Comparison of ENCODE assay signal across 8 cellular contexts in the genomic region with DNA sequence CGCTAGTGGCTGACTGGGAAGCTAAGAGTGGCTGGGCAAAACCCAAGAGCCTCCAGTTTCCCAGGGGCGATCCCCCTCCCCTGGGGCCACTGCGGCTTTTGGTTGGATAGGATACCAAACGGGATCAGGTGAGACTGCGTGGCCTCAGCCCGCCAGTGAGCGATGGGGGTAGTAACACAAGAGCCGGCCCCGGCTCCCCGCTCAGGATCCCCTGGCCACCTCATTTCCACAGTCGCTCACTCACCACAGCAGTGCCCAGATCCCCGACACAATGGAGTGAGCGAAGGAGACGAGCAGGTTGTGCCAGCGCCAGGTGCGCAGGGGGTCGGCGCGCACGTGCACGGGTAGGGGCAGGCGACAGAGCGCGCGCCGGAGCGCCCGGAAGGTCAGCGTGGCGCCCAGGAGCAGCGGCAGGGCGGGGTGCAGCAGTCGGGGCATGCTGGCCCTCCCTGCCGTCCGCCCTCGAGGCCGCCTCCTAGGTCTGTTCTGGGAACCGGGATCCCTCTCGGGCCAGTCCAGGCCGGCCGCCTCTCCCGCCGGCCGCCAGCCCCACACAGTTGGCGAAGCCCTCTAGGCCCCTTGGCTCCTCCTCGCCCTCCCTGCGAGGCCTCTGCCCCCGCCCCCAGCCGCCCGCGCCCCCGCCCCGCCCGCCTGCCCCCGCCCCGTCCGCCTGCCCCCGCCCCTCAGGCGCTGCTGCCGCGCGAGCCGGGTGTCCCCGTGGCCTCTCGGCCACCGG. TPM values are rescaled to one million over a fixed set of nuclear protein-coding genes. Genes with fewer than 3 reads are reported as not detected.
DNase-seq lines count a peak whose midpoint lies in the region; ATAC-seq and TF ChIP-seq lines count a peak whose summit lies in the region.

A gene with protein sequence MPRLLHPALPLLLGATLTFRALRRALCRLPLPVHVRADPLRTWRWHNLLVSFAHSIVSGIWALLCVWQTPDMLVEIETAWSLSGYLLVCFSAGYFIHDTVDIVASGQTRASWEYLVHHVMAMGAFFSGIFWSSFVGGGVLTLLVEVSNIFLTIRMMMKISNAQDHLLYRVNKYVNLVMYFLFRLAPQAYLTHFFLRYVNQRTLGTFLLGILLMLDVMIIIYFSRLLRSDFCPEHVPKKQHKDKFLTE (minus strand): TSS at position 574 of the 736 bp plus-strand sequence. CDS start 136 bp downstream, at position 438.

- no peaks in the 10 kb centered on the region for H3K9me2 ChIP-seq in DOHH2 (replicated peaks; ENCODE audit: control insufficient read depth, low read length)

- H3K79me2 ChIP-seq in DOHH2 (ENCODE audit: control insufficient read depth, low read length): peaks cover 42% of the 10 kb centered on the region

- peak within 1 kb of the TSS; percentile 98 to 99 for H3K27ac Mint-ChIP-seq in effector memory CD8-positive, alpha-beta T cell

- H3F3A ChIP-seq in DOHH2 (ENCODE audit: control insufficient read depth, insufficient read depth): peaks cover 62% of the 10 kb centered on the region

- peak; percentile 91 to 92 for DNase-seq in NCI-H524 (lab: John Stamatoyannopoulos, UW)
- peak; percentile 74 to 77 for DNase-seq in activated CD4-positive, alpha-beta T cell treated with anti-CD3 and anti-CD28 coated beads, Interleukin-2, amount 50 U/mL, for 48 hours
- DNase-seq in effector memory CD8-positive, alpha-beta T cell: peak in 1 of 3 experiments; percentile 21

- H3K27ac ChIP-seq in DOHH2 (ENCODE audit: low read depth, low read length) (peak within 1 kb of the TSS; percentile 95), subcutaneous abdominal adipose tissue (ENCODE audit: low read depth, low read length) (peak within 1 kb of the TSS; percentile 65)

- peaks cover 75% of the 10 kb centered on the region for H3K36me3 Mint-ChIP-seq in effector memory CD8-positive, alpha-beta T cell (ENCODE audit: insufficient read depth)

- peaks cover 69% of the 10 kb centered on the region for H3K4me1 ChIP-seq in DOHH2 (ENCODE audit: control insufficient read depth, low read length)
- H3K4me1 ChIP-seq in mononuclear cell (ENCODE audit: insufficient read depth, low read length): peaks cover 76% of the 10 kb centered on the region
- peaks cover 9 to 54% (median 51%) of the 10 kb centered on the region in 5 donors for H3K4me1 ChIP-seq in subcutaneous abdominal adipose tissue (ENCODE audit: control insufficient read depth in 5 of 5, insufficient read depth in 5 of 5, low read length in 5 of 5)

- H3K27me3 Mint-ChIP-seq in effector memory CD8-positive, alpha-beta T cell: no peaks in the 10 kb centered on the region

- H3K9me3 ChIP-seq in DOHH2 (ENCODE audit: control insufficient read depth, insufficient read depth, low read length) (no peaks in the 10 kb centered on the region), mononuclear cell (ENCODE audit: low read depth, low read length) (no peaks in the 10 kb centered on the region), subcutaneous abdominal adipose tissue (ENCODE audit: control insufficient read depth in 5 of 5, low read length in 5 of 5) (no peaks in the 10 kb centered on the region)

- peak within 1 kb of the TSS; percentile 100 for H3K4me2 ChIP-seq in DOHH2 (ENCODE audit: low read length)

- H3K27me3 ChIP-seq in DOHH2 (ENCODE audit: control insufficient read depth, low read length) (0 out of 2 replicates have a peak, but pooled peaks cover 3% of the 10 kb centered on the region), mononuclear cell (ENCODE audit: insufficient read depth, low read length) (no peaks in the 10 kb centered on the region), subcutaneous abdominal adipose tissue (ENCODE audit: control insufficient read depth in 5 of 5, insufficient read depth in 4 of 5, low read length in 5 of 5) (no peaks in the 10 kb centered on the region)

- ATAC-seq in HG02840 (IDR thresholded peaks at IDR 0.05; ENCODE audit: low FRiP score, unreplicated experiment) (peak; percentile 6), GM21529 (IDR thresholded peaks at IDR 0.05; ENCODE audit: unreplicated experiment) (no peak)
- peak; percentile 18 for ATAC-seq in effector memory CD8-positive, alpha-beta T cell (replicated peaks)

- peaks cover 21% of the 10 kb centered on the region for H4K20me1 ChIP-seq in DOHH2 (ENCODE audit: control insufficient read depth, insufficient read depth, low read depth, low read length)

- TF ChIP-seq CTCF in DOHH2 (IDR thresholded peaks at IDR 0.05; ENCODE audit: low read depth, low read length, poor library complexity, severe bottlenecking): no peak

- peaks cover 40 to 47% of the 10 kb centered on the region in 2 donors for H3K4me1 Mint-ChIP-seq in effector memory CD8-positive, alpha-beta T cell (ENCODE audit: low read depth in 2 of 2)

- no peaks in the 10 kb centered on the region for H3K9me3 Mint-ChIP-seq in effector memory CD8-positive, alpha-beta T cell

- H3K36me3 ChIP-seq in DOHH2 (ENCODE audit: control insufficient read depth, low read length): peaks cover 50% of the 10 kb centered on the region
- peaks cover 8 to 34% (median 30%) of the 10 kb centered on the region in 5 donors for H3K36me3 ChIP-seq in subcutaneous abdominal adipose tissue (ENCODE audit: control insufficient read depth in 5 of 5, insufficient read depth in 5 of 5, low read length in 5 of 5)

- peak within 1 kb of the TSS; percentile 99 to 100 for H3K4me3 Mint-ChIP-seq in effector memory CD8-positive, alpha-beta T cell

- peak within 1 kb of the TSS in 4 of 5 donors; percentile 58 to 78 (median 71) for H3K9ac ChIP-seq in subcutaneous abdominal adipose tissue (ENCODE audit: low read length in 5 of 5)

- peak within 1 kb of the TSS; percentile 94 for H3K4me3 ChIP-seq in DOHH2 (ENCODE audit: low read length)
- peak within 1 kb of the TSS; percentile 44 for H3K4me3 ChIP-seq in mononuclear cell (ENCODE audit: low read length)
- peak within 1 kb of the TSS; percentile 41 to 95 (median 72) for H3K4me3 ChIP-seq in subcutaneous abdominal adipose tissue (ENCODE audit: low read depth in 1 of 5, low read length in 5 of 5)

RNA-seq across cellular contexts. Expression of the gene that starts here (rescaled TPM):
- not detected for total RNA-seq in mononuclear cell

Comparison
In these comparisons a context has a peak if more than half of its experiments do, and no peak if none do; other contexts are left out.
1. H3K4me3 ChIP-seq: peak in every context shown above with its lines; median percentile 94 in DOHH2; 72 in subcutaneous abdominal adipose tissue; 44 in mononuclear cell.